8 cellular contexts compared by ENCODE assay signal in the genomic region with DNA sequence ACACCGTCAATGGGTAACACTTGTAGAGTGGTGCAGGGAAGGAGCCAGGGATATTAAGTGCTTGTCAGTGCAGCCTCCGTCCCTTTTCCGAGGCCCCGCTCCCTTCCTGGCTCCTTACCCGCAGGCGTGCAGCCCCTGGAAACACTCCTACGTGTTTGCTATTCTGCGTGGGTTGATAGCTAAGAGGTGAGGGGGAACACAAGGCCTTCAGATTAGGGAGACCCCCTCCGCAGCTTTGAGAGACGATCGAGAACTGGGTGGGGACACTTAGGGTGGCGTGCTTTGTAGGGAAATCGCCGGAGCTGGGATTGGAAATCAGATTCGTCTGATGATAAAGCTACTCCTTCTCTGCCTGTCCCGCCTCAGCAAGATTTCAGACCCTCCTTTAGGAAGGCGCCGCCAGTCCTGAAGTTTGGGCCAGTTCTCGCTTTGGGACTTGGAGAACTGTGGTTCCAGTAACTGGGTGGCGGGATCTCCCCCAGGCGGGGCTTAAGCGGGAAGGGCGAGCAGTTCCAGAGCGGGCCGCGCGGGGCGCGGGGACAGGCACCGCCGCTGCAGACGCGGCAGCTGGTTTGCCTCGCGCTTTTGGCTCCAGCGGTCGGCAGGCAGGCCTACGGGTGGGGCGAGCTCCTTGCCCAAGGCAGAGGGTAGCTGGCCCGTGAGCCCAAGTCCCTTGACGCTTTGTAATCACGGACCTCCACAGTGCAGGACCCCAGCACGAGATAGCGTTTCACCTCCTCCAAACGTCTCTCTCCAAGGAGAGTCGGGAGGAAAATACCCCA. TPM values are rescaled to one million over a fixed set of nuclear protein-coding genes. Genes with fewer than 3 reads are reported as not detected.
A peak's percentile ranks its signal among the peaks of the same experiment; 100 is the strongest.
DNase-seq lines count a peak whose midpoint lies in the region; ATAC-seq and TF ChIP-seq lines count a peak whose summit lies in the region.

No MANE protein-coding gene starts in this region.

- no peaks in the 10 kb centered on the region for H3K9me3 Mint-ChIP-seq in activated T-helper 1 cell treated with anti-CD3 and anti-CD28 coated beads, Interleukin-12 subunit alpha, Interleukin-12 subunit beta, Interleukin-2, Interleukin-4 antibody, amounts not matched to agents 30 ng/mL and 10 ng/mL and 1 ng/mL, durations not matched to agents 14 hours and 24 hours and 36 hours
- H3K9me3 Mint-ChIP-seq in naive thymus-derived CD8-positive, alpha-beta T cell, result peaks cover 0 to 4% (median 0%) of the 10 kb centered on the region in 9 donors
- no peaks in the 10 kb centered on the region for H3K9me3 Mint-ChIP-seq in stimulated activated naive CD8-positive, alpha-beta T cell treated with anti-CD3 and anti-CD28 coated beads, Interleukin-15, Interleukin-2, amounts not matched to agents 100 ng/mL and 50 ng/mL, for 24 hours

- H3K36me3 Mint-ChIP-seq in activated T-helper 1 cell treated with anti-CD3 and anti-CD28 coated beads, Interleukin-12 subunit alpha, Interleukin-12 subunit beta, Interleukin-2, Interleukin-4 antibody, amounts not matched to agents 30 ng/mL and 10 ng/mL and 1 ng/mL, durations not matched to agents 14 hours and 24 hours and 36 hours (ENCODE audit: low read depth), result peaks cover 3% of the 10 kb centered on the region
- peaks cover 0 to 6% (median 2%) of the 10 kb centered on the region in 3 donors for H3K36me3 Mint-ChIP-seq in naive thymus-derived CD8-positive, alpha-beta T cell
- no peaks in the 10 kb centered on the region for H3K36me3 Mint-ChIP-seq in stimulated activated naive CD8-positive, alpha-beta T cell treated with anti-CD3 and anti-CD28 coated beads, Interleukin-15, Interleukin-2, amounts not matched to agents 100 ng/mL and 50 ng/mL, for 24 hours (ENCODE audit: low read depth)

- peak overlapping the region; percentile 64; the same call in 1 of the 2 replicates for H3K9ac ChIP-seq in BLaER1
- no peak overlapping the region; the same call in 1 of the 2 replicates for H3K9ac ChIP-seq in OCI-LY1 (ENCODE audit: low read length)

- H3K4me2 ChIP-seq in BLaER1 (peak overlapping the region; percentile 80), OCI-LY1 (ENCODE audit: low read length) (peak overlapping the region; percentile 62)

- H4K20me1 ChIP-seq in BLaER1 (no peaks in the 10 kb centered on the region), OCI-LY1 (ENCODE audit: insufficient read depth, low read length) (no peaks in the 10 kb centered on the region)

- peaks cover 22% of the 10 kb centered on the region for H3K4me1 Mint-ChIP-seq in activated T-helper 1 cell treated with anti-CD3 and anti-CD28 coated beads, Interleukin-12 subunit alpha, Interleukin-12 subunit beta, Interleukin-2, Interleukin-4 antibody, amounts not matched to agents 30 ng/mL and 10 ng/mL and 1 ng/mL, durations not matched to agents 14 hours and 24 hours and 36 hours (ENCODE audit: low read depth)
- peaks cover 3 to 25% (median 21%) of the 10 kb centered on the region in 4 donors for H3K4me1 Mint-ChIP-seq in naive thymus-derived CD8-positive, alpha-beta T cell
- H3K4me1 Mint-ChIP-seq in stimulated activated naive CD8-positive, alpha-beta T cell treated with anti-CD3 and anti-CD28 coated beads, Interleukin-15, Interleukin-2, amounts not matched to agents 100 ng/mL and 50 ng/mL, for 24 hours (ENCODE audit: low read depth), result peaks cover 22% of the 10 kb centered on the region

- H3K9me3 ChIP-seq in BLaER1, result no peaks in the 10 kb centered on the region
- no peaks in the 10 kb centered on the region for H3K9me3 ChIP-seq in OCI-LY1 (ENCODE audit: low read length)

- no peaks in the 10 kb centered on the region for H3K36me3 ChIP-seq in BLaER1
- H3K36me3 ChIP-seq in OCI-LY1 (ENCODE audit: insufficient read depth, low read length), result no peaks in the 10 kb centered on the region

- H3K4me3 Mint-ChIP-seq in activated T-helper 1 cell treated with anti-CD3 and anti-CD28 coated beads, Interleukin-12 subunit alpha, Interleukin-12 subunit beta, Interleukin-2, Interleukin-4 antibody, amounts not matched to agents 30 ng/mL and 10 ng/mL and 1 ng/mL, durations not matched to agents 14 hours and 24 hours and 36 hours, result peak overlapping the region; percentile 90
- peak overlapping the region; percentile 90 to 94 (median 90) for H3K4me3 Mint-ChIP-seq in naive thymus-derived CD8-positive, alpha-beta T cell
- peak overlapping the region; percentile 85 for H3K4me3 Mint-ChIP-seq in stimulated activated naive CD8-positive, alpha-beta T cell treated with anti-CD3 and anti-CD28 coated beads, Interleukin-15, Interleukin-2, amounts not matched to agents 100 ng/mL and 50 ng/mL, for 24 hours

- no peaks in the 10 kb centered on the region for H3K79me2 ChIP-seq in OCI-LY1 (ENCODE audit: insufficient read depth, low read length)

- peak; percentile 47 for TF ChIP-seq CTCF in OCI-LY1 (IDR thresholded peaks at IDR 0.05; ENCODE audit: low read length)

- H3K4me1 ChIP-seq in BLaER1, result peaks cover 56% of the 10 kb centered on the region
- peaks cover 12% of the 10 kb centered on the region for H3K4me1 ChIP-seq in OCI-LY1 (ENCODE audit: insufficient read depth, low read length, severe bottlenecking)

- intact Hi-C loops in activated T-helper 1 cell treated with anti-CD3 and anti-CD28 coated beads, Interleukin-12 subunit alpha, Interleukin-12 subunit beta, Interleukin-2, Interleukin-4 antibody, amounts not matched to agents 30 ng/mL and 10 ng/mL and 1 ng/mL, durations not matched to agents 14 hours and 24 hours and 36 hours (cut with micrococcal nuclease), result loop anchor here (1.0 kb wide), 1 partner anchor 17 kb away; no protein-coding TSS in a partner anchor

- peak overlapping the region; percentile 57; the same call in 1 of the 2 replicates for H3K27ac ChIP-seq in BLaER1
- no peak overlapping the region for H3K27ac ChIP-seq in OCI-LY1 (ENCODE audit: low read depth, low read length, poor library complexity, severe bottlenecking)

- H3K27ac Mint-ChIP-seq in activated T-helper 1 cell treated with anti-CD3 and anti-CD28 coated beads, Interleukin-12 subunit alpha, Interleukin-12 subunit beta, Interleukin-2, Interleukin-4 antibody, amounts not matched to agents 30 ng/mL and 10 ng/mL and 1 ng/mL, durations not matched to agents 14 hours and 24 hours and 36 hours, result peak overlapping the region; percentile 3
- peak overlapping the region in 2 of 10 donors; percentile 13 to 67 for H3K27ac Mint-ChIP-seq in naive thymus-derived CD8-positive, alpha-beta T cell
- peak overlapping the region; percentile 45 for H3K27ac Mint-ChIP-seq in stimulated activated naive CD8-positive, alpha-beta T cell treated with anti-CD3 and anti-CD28 coated beads, Interleukin-15, Interleukin-2, amounts not matched to agents 100 ng/mL and 50 ng/mL, for 24 hours

- peaks cover 47% of the 10 kb centered on the region for H3K27me3 Mint-ChIP-seq in activated T-helper 1 cell treated with anti-CD3 and anti-CD28 coated beads, Interleukin-12 subunit alpha, Interleukin-12 subunit beta, Interleukin-2, Interleukin-4 antibody, amounts not matched to agents 30 ng/mL and 10 ng/mL and 1 ng/mL, durations not matched to agents 14 hours and 24 hours and 36 hours (ENCODE audit: insufficient read depth)
- peaks cover 28 to 46% (median 41%) of the 10 kb centered on the region in 5 donors for H3K27me3 Mint-ChIP-seq in naive thymus-derived CD8-positive, alpha-beta T cell
- H3K27me3 Mint-ChIP-seq in stimulated activated naive CD8-positive, alpha-beta T cell treated with anti-CD3 and anti-CD28 coated beads, Interleukin-15, Interleukin-2, amounts not matched to agents 100 ng/mL and 50 ng/mL, for 24 hours, result peaks cover 51% of the 10 kb centered on the region

- POLR2A ChIA-PET in naive thymus-derived CD8-positive, alpha-beta T cell (lab: Charles Lee), result no interaction called here

- no peaks in the 10 kb centered on the region for H3K27me3 ChIP-seq in BLaER1
- H3K27me3 ChIP-seq in OCI-LY1 (ENCODE audit: insufficient read depth, low read length), result peaks cover 15% of the 10 kb centered on the region; the same call in 1 of the 2 replicates

- peak overlapping the region; percentile 62 for H3K4me3 ChIP-seq in BLaER1
- peak overlapping the region; percentile 48 for H3K4me3 ChIP-seq in OCI-LY1 (ENCODE audit: low read depth, low read length, poor library complexity, severe bottlenecking)

- no peaks in the 10 kb centered on the region for H3K9me2 ChIP-seq in OCI-LY1 (ENCODE audit: low read depth, low read length)

- no peaks in the 10 kb centered on the region for H3F3A ChIP-seq in OCI-LY1 (ENCODE audit: insufficient read depth, low read length)

- peak; percentile 79 for ATAC-seq in GM19351 (IDR thresholded peaks at IDR 0.05; ENCODE audit: unreplicated experiment)
- ATAC-seq in HG03565 (IDR thresholded peaks at IDR 0.05; ENCODE audit: unreplicated experiment), result peak; percentile 82
- ATAC-seq in naive thymus-derived CD8-positive, alpha-beta T cell, result peak; percentile 91 to 96

- DNase-seq in activated T-helper 1 cell treated with anti-CD3 and anti-CD28 coated beads, Interleukin-12 subunit alpha, Interleukin-12 subunit beta, Interleukin-2, Interleukin-4 antibody, amounts not matched to agents 30 ng/mL and 10 ng/mL and 1 ng/mL, durations not matched to agents 14 hours and 24 hours and 36 hours (ENCODE audit: low spot score), result peak; percentile 44
- DNase-seq in fibroblast of peridontal ligament (ENCODE audit: extremely low read depth), result peak; percentile 62
- peak in 9 of 10 donors; percentile 6 to 40 (median 22) for DNase-seq in naive thymus-derived CD8-positive, alpha-beta T cell

- no peak overlapping the region for H2AFZ ChIP-seq in OCI-LY1 (ENCODE audit: low read length)

RNA-seq across cellular contexts. Expression of gene FAM107A, which starts 8.0 kb away (rescaled TPM):
- total RNA-seq in activated T-helper 1 cell treated with anti-CD3 and anti-CD28 coated beads, Interleukin-12 subunit alpha, Interleukin-12 subunit beta, Interleukin-2, Interleukin-4 antibody, amounts not matched to agents 30 ng/mL and 10 ng/mL and 1 ng/mL, durations not matched to agents 14 hours and 24 hours and 36 hours, result not detected in 2 replicates
- not detected for total RNA-seq in naive thymus-derived CD8-positive, alpha-beta T cell
- not detected for polyA plus RNA-seq in naive thymus-derived CD8-positive, alpha-beta T cell

RNA-seq across cellular contexts. Expression of gene ACOX2, which starts 48.2 kb away (rescaled TPM):
- total RNA-seq in activated T-helper 1 cell treated with anti-CD3 and anti-CD28 coated beads, Interleukin-12 subunit alpha, Interleukin-12 subunit beta, Interleukin-2, Interleukin-4 antibody, amounts not matched to agents 30 ng/mL and 10 ng/mL and 1 ng/mL, durations not matched to agents 14 hours and 24 hours and 36 hours, result not detected in 2 replicates
- total RNA-seq in naive thymus-derived CD8-positive, alpha-beta T cell, result not detected
- not detected for polyA plus RNA-seq in naive thymus-derived CD8-positive, alpha-beta T cell
